11 cellular contexts compared by ENCODE assay signal in genomic region chr5:54743581-54743980, GRCh38.
DNase-seq lines count a peak whose midpoint lies in the region; ATAC-seq, FAIRE-seq and TF ChIP-seq lines count a peak whose summit lies in the region.
"Had no signal": no experiment of that assay in that cellular context is flagged by ENCODE, and none has a peak within 500 bp of the region (broad histone marks: within the 10 kb centered on the region; RNA-seq: fewer than 3 reads in every experiment).

No MANE protein-coding gene starts in this region.

- H2AFZ ChIP-seq in astrocyte (ENCODE audit: low read depth, low read length), result peak overlapping the region; percentile 50

- no peak overlapping the region for H3K4me3 Mint-ChIP-seq in activated naive CD4-positive, alpha-beta T cell treated with anti-CD3 and anti-CD28 coated beads, Interleukin-2, amount 10 ng/mL, durations not matched to agents 7 days and 5 days
- peak overlapping the region; percentile 34 for H3K4me3 Mint-ChIP-seq in astrocyte (ENCODE audit: unreplicated experiment)

- no peak for TF ChIP-seq POLR2A in upper lobe of left lung (IDR thresholded peaks at IDR 0.05)

- no peaks in the 10 kb centered on the region for H3K27me3 ChIP-seq in astrocyte (ENCODE audit: insufficient read depth, low read length)
- H3K27me3 ChIP-seq in mucosa of stomach (ENCODE audit: control insufficient read depth, insufficient read depth, low read length), result no peaks in the 10 kb centered on the region
- no peaks in the 10 kb centered on the region for H3K27me3 ChIP-seq in upper lobe of left lung

- DNase-seq in activated naive CD4-positive, alpha-beta T cell treated with anti-CD3 and anti-CD28 coated beads, Interleukin-2, amount 10 ng/mL, durations not matched to agents 7 days and 5 days, result no peak
- no peak for DNase-seq in activated naive CD4-positive, alpha-beta T cell treated with anti-CD3 and anti-CD28 coated beads, Interleukin-2, amount 50 U/mL, for 16 hours
- no peak for DNase-seq in astrocyte (ENCODE audit: low read depth)
- DNase-seq in upper lobe of left lung, result no peak
- DNase-seq in GM13976 (ENCODE audit: low spot score), result no peak
- DNase-seq: NCI-H2107; stimulated activated CD4-positive, alpha-beta T cell treated with anti-CD3 and anti-CD28 coated beads, Interleukin-4, amount 100 ng/mL, for 1 hour had no signal

- CTCF ChIA-PET in activated naive CD4-positive, alpha-beta T cell treated with anti-CD3 and anti-CD28 coated beads, Interleukin-2, amount 10 ng/mL, durations not matched to agents 7 days and 5 days (lab: Charles Lee), result interaction anchor here (1.0 to 1.6 kb wide), 2 partner anchors 132 to 225 kb away, joined by 4 read pairs; no protein-coding TSS in a partner anchor

- peak overlapping the region; percentile 87 for H3K27ac Mint-ChIP-seq in activated naive CD4-positive, alpha-beta T cell treated with anti-CD3 and anti-CD28 coated beads, Interleukin-2, amount 10 ng/mL, durations not matched to agents 7 days and 5 days
- H3K27ac Mint-ChIP-seq in astrocyte (ENCODE audit: unreplicated experiment), result peak overlapping the region; percentile 98
- H3K27ac Mint-ChIP-seq: naive B cell had no signal

- H3K36me3 ChIP-seq in astrocyte (ENCODE audit: insufficient read depth, low read length), result no peaks in the 10 kb centered on the region
- no peaks in the 10 kb centered on the region for H3K36me3 ChIP-seq in mucosa of stomach (ENCODE audit: control insufficient read depth, insufficient read depth, low read length)
- H3K36me3 ChIP-seq in upper lobe of left lung, result no peaks in the 10 kb centered on the region

- H3K79me2 ChIP-seq in astrocyte (ENCODE audit: insufficient read depth, low read length), result no peaks in the 10 kb centered on the region

- peaks cover 22% of the 10 kb centered on the region for H3K27me3 Mint-ChIP-seq in activated naive CD4-positive, alpha-beta T cell treated with anti-CD3 and anti-CD28 coated beads, Interleukin-2, amount 10 ng/mL, durations not matched to agents 7 days and 5 days
- H3K27me3 Mint-ChIP-seq in astrocyte (ENCODE audit: low read depth, unreplicated experiment), result peaks cover 4% of the 10 kb centered on the region
- H3K27me3 Mint-ChIP-seq: naive B cell had no signal

- peaks cover 32% of the 10 kb centered on the region for H3K4me1 ChIP-seq in astrocyte (ENCODE audit: insufficient read depth, low read length)
- peaks cover 26% of the 10 kb centered on the region for H3K4me1 ChIP-seq in mucosa of stomach (ENCODE audit: control insufficient read depth, insufficient read depth, low read length)
- peaks cover 30 to 37% (median 33%) of the 10 kb centered on the region in 4 donors for H3K4me1 ChIP-seq in upper lobe of left lung

- H3K9ac ChIP-seq in astrocyte (ENCODE audit: low read length) (peak overlapping the region; percentile 82), mucosa of stomach (ENCODE audit: low read length) (peak overlapping the region; percentile 35)

- H3K9me3 Mint-ChIP-seq in activated naive CD4-positive, alpha-beta T cell treated with anti-CD3 and anti-CD28 coated beads, Interleukin-2, amount 10 ng/mL, durations not matched to agents 7 days and 5 days, result peaks cover 5% of the 10 kb centered on the region
- H3K9me3 Mint-ChIP-seq in astrocyte (ENCODE audit: unreplicated experiment), result peaks cover 12% of the 10 kb centered on the region

- H4K20me1 ChIP-seq in astrocyte (ENCODE audit: insufficient read depth, low read length), result no peaks in the 10 kb centered on the region

- H3K4me2 ChIP-seq in astrocyte (ENCODE audit: low read length), result peak overlapping the region; percentile 73

- no peak for ATAC-seq in upper lobe of left lung (ENCODE audit: low FRiP score in 2 of 2)
- no peak for ATAC-seq in HG03196 (IDR thresholded peaks at IDR 0.05; ENCODE audit: unreplicated experiment)
- ATAC-seq in GM18873 (IDR thresholded peaks at IDR 0.05; ENCODE audit: low FRiP score, unreplicated experiment), result no peak

- 90 to 95% methylated on average over 5 of the region's 5 CpGs for WGBS in upper lobe of left lung, 2 donors

- TF ChIP-seq EP300 in upper lobe of left lung (IDR thresholded peaks at IDR 0.05), result no peak

- in situ Hi-C loops in GM13976 (cut with MboI; ENCODE audit: low sequenced_read_pairs, unreplicated experiment), result no loop called here

- H3K4me1 Mint-ChIP-seq in activated naive CD4-positive, alpha-beta T cell treated with anti-CD3 and anti-CD28 coated beads, Interleukin-2, amount 10 ng/mL, durations not matched to agents 7 days and 5 days, result peaks cover 41% of the 10 kb centered on the region
- H3K4me1 Mint-ChIP-seq in astrocyte (ENCODE audit: low read depth, unreplicated experiment), result peaks cover 31% of the 10 kb centered on the region

- H3K27ac ChIP-seq in astrocyte (ENCODE audit: low read depth, low read length) (peak overlapping the region; percentile 92), upper lobe of left lung (peak overlapping the region; percentile 55 to 84 (median 70))

- TF ChIP-seq CTCF in astrocyte (IDR thresholded peaks at IDR 0.05; ENCODE audit: insufficient read depth, low read depth, low read length), result no peak
- TF ChIP-seq CTCF in upper lobe of left lung (IDR thresholded peaks at IDR 0.05), result no peak
- TF ChIP-seq CTCF in GM13976 (IDR thresholded peaks at IDR 0.05; ENCODE audit: borderline replicate concordance, control extremely low read depth, extremely low read depth, insufficient read depth, missing control alignments), result no peak

- no peak for FAIRE-seq in astrocyte (lab: Jason Lieb, UNC)

- H3K4me3 ChIP-seq in astrocyte (ENCODE audit: insufficient read depth, low read depth, low read length), result no peak overlapping the region
- no peak overlapping the region for H3K4me3 ChIP-seq in mucosa of stomach (ENCODE audit: low read length)
- H3K4me3 ChIP-seq in upper lobe of left lung, result no peak overlapping the region

- H3K36me3 Mint-ChIP-seq in activated naive CD4-positive, alpha-beta T cell treated with anti-CD3 and anti-CD28 coated beads, Interleukin-2, amount 10 ng/mL, durations not matched to agents 7 days and 5 days, result peaks cover 8% of the 10 kb centered on the region
- H3K36me3 Mint-ChIP-seq in astrocyte (ENCODE audit: low read depth, unreplicated experiment), result no peaks in the 10 kb centered on the region
- H3K36me3 Mint-ChIP-seq: naive B cell had no signal

- H3K9me3 ChIP-seq in astrocyte (ENCODE audit: insufficient read depth, low read depth, low read length) (no peaks in the 10 kb centered on the region), mucosa of stomach (ENCODE audit: control insufficient read depth, low read length) (no peaks in the 10 kb centered on the region), upper lobe of left lung (no peaks in the 10 kb centered on the region)
